18 cellular contexts compared by ENCODE assay signal in genomic region chr11:44885065-44885777, GRCh38.
"Had no signal": no experiment of that assay in that cellular context is flagged by ENCODE, and none has a peak within 500 bp of the region (broad histone marks: within the 10 kb centered on the region; RNA-seq: fewer than 3 reads in every experiment).

No MANE protein-coding gene starts in this region.

- ATAC-seq: activated CD4-positive, CD25-positive, alpha-beta regulatory T cell treated with anti-CD3 and anti-CD28 coated beads, Interleukin-2, amount 50 U/mL, for 24 hours; activated naive CD4-positive, alpha-beta T cell treated with anti-CD3 and anti-CD28 coated beads, Interleukin-2, amount 50 U/mL, for 72 hours; body of pancreas; esophagus mucosa; left ventricle myocardium superior; sciatic nerve had no signal

- H3K27me3 Mint-ChIP-seq: central memory CD8-positive, alpha-beta T cell had no signal

- DNase-seq: activated T-cell treated with anti-CD3 and anti-CD28 coated beads, Interleukin-2, amount 50 U/mL, for 1 hour; amniotic stem cell; body of pancreas; foreskin fibroblast; head of caudate nucleus; islet precursor cell; left ventricle myocardium superior; mesenchymal stem cell; occipital lobe; stimulated activated CD4-positive, alpha-beta T cell treated with anti-CD3 and anti-CD28 coated beads, Interleukin-2, amount 100 ng/mL, for 24 hours; stimulated activated naive CD4-positive, alpha-beta T cell had no signal

- H3K36me3 ChIP-seq: prostate gland had no signal

- H3K27ac ChIP-seq: body of pancreas, prostate gland had no signal

- H3K9me3 ChIP-seq: body of pancreas, prostate gland had no signal

- H3K4me1 ChIP-seq: body of pancreas, prostate gland had no signal

- H3K36me3 Mint-ChIP-seq: activated naive CD4-positive, alpha-beta T cell treated with anti-CD3 and anti-CD28 coated beads, Interleukin-2, amount 50 U/mL, for 72 hours had no signal

- H3K9me3 Mint-ChIP-seq: activated naive CD4-positive, alpha-beta T cell treated with anti-CD3 and anti-CD28 coated beads, Interleukin-2, amount 50 U/mL, for 72 hours; central memory CD8-positive, alpha-beta T cell; T-helper 1 cell treated with Interleukin-12 subunit alpha and Interleukin-12 subunit beta and Interleukin-4 antibody, amounts not matched to agents 30 μg/mL and 1 μg/mL, for 36 hours had no signal

- H3K4me3 ChIP-seq: body of pancreas, prostate gland had no signal

- H3K27me3 ChIP-seq: body of pancreas had no signal

- H3K27ac Mint-ChIP-seq: T-helper 1 cell treated with Interleukin-12 subunit alpha and Interleukin-12 subunit beta and Interleukin-4 antibody, amounts not matched to agents 30 μg/mL and 1 μg/mL, for 36 hours had no signal

- H3K4me3 Mint-ChIP-seq: central memory CD8-positive, alpha-beta T cell; T-helper 1 cell treated with Interleukin-12 subunit alpha and Interleukin-12 subunit beta and Interleukin-4 antibody, amounts not matched to agents 30 μg/mL and 1 μg/mL, for 36 hours had no signal
